In genomic region chr15:38217788-38218609, GRCh38 we compare ENCODE assay signal across 13 cellular contexts. TPM values are rescaled to one million over a fixed set of nuclear protein-coding genes. Genes with fewer than 3 reads are reported as not detected.
DNase-seq lines count a peak whose midpoint lies in the region; ATAC-seq and TF ChIP-seq lines count a peak whose summit lies in the region.
"Had no signal": no experiment of that assay in that cellular context is flagged by ENCODE, and none has a peak within 500 bp of the region (broad histone marks: within the 10 kb centered on the region; RNA-seq: fewer than 3 reads in every experiment).

No MANE protein-coding gene starts in this region.

- no TSS peak for BruUV-seq in HCT116 (replicated peaks; lab: Mats Ljungman, UMichigan)

- H3K4me2 ChIP-seq in HCT116 (ENCODE audit: low read length) = no peak overlapping the region

- no peaks in the 10 kb centered on the region for H3K9me3 Mint-ChIP-seq in activated T-cell treated with anti-CD3 and anti-CD28 coated beads, Interleukin-2, amount 50 U/mL, for 24 hours

- no peak for TF ChIP-seq POLR2A in HCT116 (IDR thresholded peaks at IDR 0.05; ENCODE audit: borderline replicate concordance, extremely low read depth, insufficient read depth, insufficient read length)

- no peaks in the 10 kb centered on the region for H4K20me1 ChIP-seq in HCT116 (ENCODE audit: insufficient read depth)

- no peak overlapping the region for H3K4me3 Mint-ChIP-seq in activated T-cell treated with anti-CD3 and anti-CD28 coated beads, Interleukin-2, amount 50 U/mL, for 24 hours

- H3K4me1 ChIP-seq in HCT116 (ENCODE audit: control insufficient read depth in 1 of 2, insufficient read depth in 2 of 2, low read length in 2 of 2) = no peaks in the 10 kb centered on the region

- H3K27me3 Mint-ChIP-seq in activated T-cell treated with anti-CD3 and anti-CD28 coated beads, Interleukin-2, amount 50 U/mL, for 24 hours = peaks cover 11% of the 10 kb centered on the region

- H3K4me1 Mint-ChIP-seq in activated T-cell treated with anti-CD3 and anti-CD28 coated beads, Interleukin-2, amount 50 U/mL, for 24 hours (ENCODE audit: low read depth) = peaks cover 3% of the 10 kb centered on the region

- no peak overlapping the region for H3K9ac ChIP-seq in HCT116 (ENCODE audit: low read length)

- no peak for ATAC-seq in HCT116
- ATAC-seq: left ventricle myocardium superior had no signal

- H3K36me3 Mint-ChIP-seq in activated T-cell treated with anti-CD3 and anti-CD28 coated beads, Interleukin-2, amount 50 U/mL, for 24 hours (ENCODE audit: low read depth) = no peaks in the 10 kb centered on the region

- POLR2A ChIA-PET in HCT116 (lab: Charles Lee) = interaction anchor here (0.7 kb wide), 1 partner anchor 8 kb away, joined by 3 read pairs; no protein-coding TSS in a partner anchor

- CTCF ChIA-PET in HCT116 (lab: Charles Lee) = no interaction called here

- H3K4me3 ChIP-seq in HCT116 (replicated peaks in 1 of 2; ENCODE audit: low read depth in 1 of 2, low read length in 2 of 2) (no peak overlapping the region), epithelial cell of esophagus (ENCODE audit: low read length) (no peak overlapping the region)

- H3K27ac Mint-ChIP-seq in activated T-cell treated with anti-CD3 and anti-CD28 coated beads, Interleukin-2, amount 50 U/mL, for 24 hours = no peak overlapping the region

- H3K9me2 ChIP-seq in HCT116 (ENCODE audit: insufficient read depth) = no peaks in the 10 kb centered on the region

- intact Hi-C loops in HCT116 (cut with micrococcal nuclease) = no loop called here

- RAD21 ChIA-PET in HCT116 (lab: Charles Lee; ENCODE audit: low non-redundant PET in 1 of 2, low total read pairs in 2 of 2, uncharacterized antibody in 2 of 2, unreplicated experiment in 2 of 2) = no interaction called here

- H3K27ac ChIP-seq in HCT116 (ENCODE audit: low read depth, low read length) = no peak overlapping the region

- no peaks in the 10 kb centered on the region for H3K36me3 ChIP-seq in HCT116 (ENCODE audit: control insufficient read depth in 1 of 2, insufficient read depth in 2 of 2, low read length in 2 of 2)

- TF ChIP-seq CTCF in HCT116 (IDR thresholded peaks at IDR 0.05 in 2 of 3, conservative IDR thresholded peaks at IDR 0.05 in 1 of 3; ENCODE audit: borderline replicate concordance in 1 of 3, insufficient read depth in 1 of 3, low read depth in 2 of 3, low read length in 2 of 3) = no peak
- TF ChIP-seq CTCF in epithelial cell of esophagus (IDR thresholded peaks at IDR 0.05; ENCODE audit: insufficient read depth, low read depth, low read length, missing control alignments) = no peak

- no peaks in the 10 kb centered on the region for H3K79me2 ChIP-seq in HCT116 (ENCODE audit: insufficient read depth, low read length)

- no peaks in the 10 kb centered on the region for H3K27me3 ChIP-seq in HCT116 (ENCODE audit: insufficient read depth, low read length)

- no peak overlapping the region for H2AFZ ChIP-seq in HCT116 (ENCODE audit: low read depth, low read length, poor library complexity, severe bottlenecking)

- no peaks in the 10 kb centered on the region for H3K9me3 ChIP-seq in HCT116 (ENCODE audit: control insufficient read depth in 1 of 2, insufficient read depth in 1 of 2, low read depth in 1 of 2, low read length in 2 of 2)

- TF ChIP-seq RAD21 in HCT116 (IDR thresholded peaks at IDR 0.05; ENCODE audit: low read depth) = no peak

- no peak for DNase-seq in HCT116 (ENCODE audit: low read depth, low spot score)
- DNase-seq in NCI-H82 treated with DMSO at 0.1 percent for 48 hours (lab: John Stamatoyannopoulos, UW; ENCODE audit: unreplicated experiment) = peak; percentile 8
- DNase-seq in epithelial cell of esophagus (ENCODE audit: low read depth) = peak; percentile 92
- peak; percentile 71 for DNase-seq in putamen (ENCODE audit: low spot score)
- DNase-seq in mesenteric fat pad (ENCODE audit: low spot score) = no peak
- no peak for DNase-seq in Kasumi-1 (lab: John Stamatoyannopoulos, UW)
- no peak for DNase-seq in activated T-cell treated with anti-CD3 and anti-CD28 coated beads, Interleukin-2, amount 50 U/mL, for 24 hours
- DNase-seq in stimulated activated CD8-positive, alpha-beta memory T cell treated with anti-CD3 and anti-CD28 coated beads, Interleukin-4, amount 100 ng/mL, for 48 hours = no peak
- DNase-seq: amygdala; effector CD8-positive, alpha-beta T cell; left ventricle myocardium superior; NCI-H2171; SHP77 treated with DMSO at 0.1 percent for 48 hours had no signal

TF ChIP-seq in HCT116, 20 proteins besides CTCF, POLR2A, EP300 and RAD21:
- TF ChIP-seq CEBPB (IDR thresholded peaks at IDR 0.05; ENCODE audit: low read depth) (0 out of 2 replicates have a peak, but pooled peaks have one; percentile 35), YY1 (IDR thresholded peaks at IDR 0.05; ENCODE audit: extremely low read depth, insufficient replicate concordance, low read depth, low read length) (no peak), SIN3A (IDR thresholded peaks at IDR 0.05; ENCODE audit: low read depth) (no peak), REST (IDR thresholded peaks at IDR 0.05; ENCODE audit: low read depth) (no peak), CBX3 (IDR thresholded peaks at IDR 0.05; ENCODE audit: low read depth) (no peak)
TF ChIP-seq in HCT116: peak in this region for 1.

RNA-seq across cellular contexts. Expression of gene SPRED1, which starts 34.6 kb away (rescaled TPM):
- total RNA-seq in HCT116 (2021; ENCODE audit: unreplicated experiment) (24.7 TPM), mesenteric fat pad (43.6 TPM)
- polyA plus RNA-seq in HCT116 (2012) = 7.8 and 9.3 TPM in 2 replicates

Comparison
In these comparisons a context has a peak if more than half of its experiments do, and no peak if none do; other contexts are left out.
1. DNase-seq: peak in NCI-H82 treated with DMSO at 0.1 percent for 48 hours (single experiment), epithelial cell of esophagus (single experiment) and putamen (single experiment); none in HCT116 (single experiment), mesenteric fat pad (single experiment), Kasumi-1 (0 of 2), activated T-cell treated with anti-CD3 and anti-CD28 coated beads, Interleukin-2, amount 50 U/mL, for 24 hours (single experiment) and stimulated activated CD8-positive, alpha-beta memory T cell treated with anti-CD3 and anti-CD28 coated beads, Interleukin-4, amount 100 ng/mL, for 48 hours (single experiment).